13 cellular contexts compared by ENCODE assay signal in the genomic region with DNA sequence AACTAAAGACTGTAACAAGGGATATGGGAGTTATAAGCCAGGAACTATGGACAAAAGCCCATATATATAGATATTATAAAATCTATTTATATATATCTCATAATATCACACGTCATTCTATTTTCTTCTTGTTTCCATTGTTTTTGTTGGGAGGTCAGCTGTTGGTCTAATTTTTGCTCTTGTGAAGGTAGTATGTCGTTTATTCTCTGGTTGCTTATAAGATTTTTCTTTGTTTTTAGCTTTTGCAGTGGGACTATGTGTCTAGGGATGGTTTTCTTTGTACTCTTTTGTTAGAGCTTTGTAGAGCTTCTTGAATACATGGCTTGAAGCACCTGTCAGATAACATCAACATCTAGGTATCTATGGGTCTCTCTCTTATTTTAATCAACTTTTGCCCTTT. TPM values are rescaled to one million over a fixed set of nuclear protein-coding genes. Genes with fewer than 3 reads are reported as not detected.
DNase-seq lines count a peak whose midpoint lies in the region; ATAC-seq, FAIRE-seq and TF ChIP-seq lines count a peak whose summit lies in the region.
"Had no signal": no experiment of that assay in that cellular context is flagged by ENCODE, and none has a peak within 500 bp of the region (broad histone marks: within the 10 kb centered on the region; RNA-seq: fewer than 3 reads in every experiment).

No MANE protein-coding gene starts in this region.

- intact Hi-C loops in HepG2 (cut with micrococcal nuclease; ENCODE audit: unreplicated experiment), result no loop called here
- intact Hi-C loops in right lobe of liver (cut with DNase I), result no loop called here
- intact Hi-C loops in K562 (cut with micrococcal nuclease), result no loop called here

- H3K4me3 ChIP-seq in HepG2 (replicated peaks in 1 of 3; ENCODE audit: insufficient read depth in 1 of 3, low read depth in 2 of 3, low read length in 3 of 3), result no peak overlapping the region
- no peak overlapping the region for H3K4me3 ChIP-seq in right lobe of liver
- no peak overlapping the region for H3K4me3 ChIP-seq in K562
- H3K4me3 ChIP-seq: A549, HAP-1 had no signal

- no peak for TF ChIP-seq EP300 in HepG2 (IDR thresholded peaks at IDR 0.05; ENCODE audit: low read depth in 2 of 2, low read length in 2 of 2)
- TF ChIP-seq EP300 in HepG2 (CRISPR knock-in tag; IDR thresholded peaks at IDR 0.05; ENCODE audit: borderline replicate concordance), result no peak
- TF ChIP-seq EP300 in K562 (IDR thresholded peaks at IDR 0.05; ENCODE audit: low read length), result no peak

- POLR2A ChIA-PET in HepG2 (lab: Yijun Ruan, JAX), result no interaction called here
- POLR2A ChIA-PET in K562 (lab: Yijun Ruan, JAX), result interaction anchor here (0.8 to 1.5 kb wide), 2 partner anchors 12 to 15 kb away, joined by 4 to 7 read pairs; no protein-coding TSS in a partner anchor

- no peak for ATAC-seq in HepG2
- no peak for ATAC-seq in right lobe of liver
- no peak for ATAC-seq in K562
- ATAC-seq in GM18519 (IDR thresholded peaks at IDR 0.05; ENCODE audit: low FRiP score, unreplicated experiment), result no peak
- ATAC-seq: A549; CD8-positive, alpha-beta T cell had no signal

- no peak overlapping the region for H3K9ac ChIP-seq in HepG2 (ENCODE audit: insufficient read depth, low read depth, low read length)
- H3K9ac ChIP-seq in K562 (ENCODE audit: insufficient read depth in 1 of 2, low read depth in 2 of 2, low read length in 2 of 2), result no peak overlapping the region

- TF ChIP-seq CTCF in HepG2 (CRISPR knock-in tag; IDR thresholded peaks at IDR 0.05), result no peak
- TF ChIP-seq CTCF in right lobe of liver (IDR thresholded peaks at IDR 0.05), result no peak
- TF ChIP-seq CTCF in K562 (IDR thresholded peaks at IDR 0.05 in 2 of 3, conservative IDR thresholded peaks at IDR 0.05 in 1 of 3; ENCODE audit: insufficient read depth in 2 of 3, low read depth in 1 of 3, low read length in 3 of 3), result no peak

- H3K36me3 ChIP-seq in HepG2 (replicated peaks in 1 of 2; ENCODE audit: control insufficient read depth in 1 of 2, insufficient read depth in 2 of 2, low read length in 2 of 2), result no peaks in the 10 kb centered on the region
- no peaks in the 10 kb centered on the region for H3K36me3 ChIP-seq in right lobe of liver
- H3K36me3 ChIP-seq in K562 (ENCODE audit: control insufficient read depth, insufficient read depth, low read length), result no peaks in the 10 kb centered on the region; the same call in 2 of the 3 replicates
- H3K36me3 ChIP-seq: HAP-1 had no signal

- H3K79me2 ChIP-seq in HepG2 (ENCODE audit: insufficient read depth, low read length) (no peaks in the 10 kb centered on the region), K562 (ENCODE audit: control insufficient read depth, insufficient read depth, low read length) (peaks cover 9% of the 10 kb centered on the region; the same call in 2 of the 3 replicates)

- FAIRE-seq in HepG2 (lab: Jason Lieb, UNC), result no peak
- no peak for FAIRE-seq in K562 (lab: Jason Lieb, UNC)
- FAIRE-seq: A549, H1 had no signal

- H3K27ac ChIP-seq in HepG2 (ENCODE audit: extremely low read length, insufficient read depth, low read length), result no peak overlapping the region
- no peak overlapping the region for H3K27ac ChIP-seq in right lobe of liver
- H3K27ac ChIP-seq in K562 (ENCODE audit: extremely low read depth, low read depth, low read length), result no peak overlapping the region
- H3K27ac ChIP-seq: A549 had no signal

- H3K9me1 ChIP-seq in K562 (ENCODE audit: control insufficient read depth, insufficient read depth, low read length), result no peaks in the 10 kb centered on the region

- H3K9me3 ChIP-seq in HepG2 (ENCODE audit: low read length) (peaks cover 6% of the 10 kb centered on the region; the same call in 1 of the 2 replicates), right lobe of liver (no peaks in the 10 kb centered on the region), K562 (replicated peaks; ENCODE audit: control insufficient read depth, insufficient read depth, low read depth, low read length) (peaks cover 11% of the 10 kb centered on the region)

- H3K27me3 ChIP-seq in HepG2 (ENCODE audit: control insufficient read depth in 1 of 2, insufficient read depth in 2 of 2, low read length in 2 of 2) (no peaks in the 10 kb centered on the region; a peak in 1 of 5 replicates), right lobe of liver (no peaks in the 10 kb centered on the region), K562 (ENCODE audit: control insufficient read depth in 2 of 2, insufficient read depth in 2 of 2, low read length in 2 of 2) (no peaks in the 10 kb centered on the region)

- no peak overlapping the region for H3K4me2 ChIP-seq in HepG2 (ENCODE audit: low read depth, low read length)
- H3K4me2 ChIP-seq in K562 (ENCODE audit: insufficient read depth, low read length), result no peak overlapping the region
- H3K4me2 ChIP-seq: A549 had no signal

- in situ Hi-C loops in HepG2 (cut with HindIII; ENCODE audit: extremely low pct_ligation_motif_present, low pct_unique_long_range_greater_than_20kb) (no loop called here), K562 (cut with MboI) (loop anchor here (25.0 kb wide), 1 partner anchor 1286 kb away; a partner anchor contains a TSS)

- CTCF ChIA-PET in HepG2 (lab: Yijun Ruan, JAX; ENCODE audit: low intra/inter-chr PET ratio, low total read pairs), result no interaction called here
- CTCF ChIA-PET in K562 (lab: Yijun Ruan, JAX; ENCODE audit: low intra/inter-chr PET ratio), result no interaction called here

- BruUV-seq in HepG2 (replicated peaks; lab: Mats Ljungman, UMichigan) (no TSS peak), K562 (replicated peaks; lab: Mats Ljungman, UMichigan) (no TSS peak)

- H2AFZ ChIP-seq in HepG2 (ENCODE audit: low read length), result no peak overlapping the region
- H2AFZ ChIP-seq in K562 (ENCODE audit: low read depth, low read length), result no peak overlapping the region

- 51% methylated on average over 2 of the region's 2 CpGs for WGBS in HepG2 (ENCODE audit: low lambda C conversion rate)
- WGBS in right lobe of liver (ENCODE audit: insufficient coverage, low coverage, low lambda C conversion rate, missing lambda C conversion rate), result 74% methylated on average over 2 of the region's 2 CpGs
- WGBS in K562 (ENCODE audit: insufficient coverage, low coverage, missing lambda C conversion rate), result 23% methylated on average over 2 of the region's 2 CpGs

- no peak for TF ChIP-seq POLR2A in HepG2 (IDR thresholded peaks at IDR 0.05; ENCODE audit: insufficient read depth in 1 of 2, low read depth in 2 of 2, low read length in 2 of 2)
- TF ChIP-seq POLR2A in right lobe of liver (IDR thresholded peaks at IDR 0.05), result no peak
- no peak for TF ChIP-seq POLR2A in K562 (conservative IDR thresholded peaks at IDR 0.05)

- no peak for TF ChIP-seq RAD21 in HepG2 (CRISPR knock-in tag; IDR thresholded peaks at IDR 0.05)
- TF ChIP-seq RAD21 in K562 (CRISPR knock-in tag; conservative IDR thresholded peaks at IDR 0.05 in 1 of 2, IDR thresholded peaks at IDR 0.05 in 1 of 2), result no peak

- DNase-seq in HepG2 (ENCODE audit: low spot score), result no peak
- DNase-seq in right lobe of liver, result no peak
- DNase-seq in M059J (ENCODE audit: low read depth), result peak; percentile 22
- peak in 1 of 4 experiments; percentile 33 for DNase-seq in K562 (ENCODE audit: extremely low read depth in 1 of 4, low spot score in 3 of 4)
- DNase-seq in SIG-M5 (lab: John Stamatoyannopoulos, UW), result no peak
- no peak for DNase-seq in SIG-M5 treated with dmso at 0.1 percent for 504 hours (lab: John Stamatoyannopoulos, UW; ENCODE audit: unreplicated experiment)
- DNase-seq: Caco-2; CD8-positive, alpha-beta T cell; KBM-7 had no signal

- no peaks in the 10 kb centered on the region for H3K4me1 ChIP-seq in HepG2 (ENCODE audit: insufficient read depth, low read length)
- no peaks in the 10 kb centered on the region for H3K4me1 ChIP-seq in right lobe of liver
- H3K4me1 ChIP-seq in K562 (replicated peaks in 1 of 2; ENCODE audit: control insufficient read depth in 2 of 2, insufficient read depth in 2 of 2, low read length in 2 of 2), result no peaks in the 10 kb centered on the region
- H3K4me1 ChIP-seq: Caco-2, HAP-1 had no signal

- H4K20me1 ChIP-seq in HepG2 (ENCODE audit: insufficient read depth, low read length) (no peaks in the 10 kb centered on the region), K562 (replicated peaks; ENCODE audit: control insufficient read depth, insufficient read depth, low read length) (no peaks in the 10 kb centered on the region)

RNA-seq across cellular contexts. Expression of a gene that starts 14.0 kb away (rescaled TPM):
- 25.6 and 29.3 TPM in 2 replicates for total RNA-seq in HepG2 (2016; rRNA removed; fragmentation: Illumina TruSeq; extraction: Trizol)
- total RNA-seq in HepG2 (2016; cell fraction: cytosol; rRNA removed; fragmentation: Illumina TruSeq; extraction: Trizol; ENCODE audit: low read depth), result 17.3 and 19.0 TPM in 2 replicates
- total RNA-seq in HepG2 (2016; cell fraction: insoluble cytoplasmic fraction; rRNA removed; fragmentation: Illumina TruSeq; extraction: Trizol), result 26.6 and 32.4 TPM in 2 replicates
- total RNA-seq in HepG2 (2016; cell fraction: membrane; rRNA removed; fragmentation: Illumina TruSeq; extraction: Trizol), result 26.0 and 30.7 TPM in 2 replicates
- 21.7 and 22.6 TPM in 2 replicates for total RNA-seq in HepG2 (2016; cell fraction: nucleus; rRNA removed; fragmentation: Illumina TruSeq; extraction: Trizol)
- polyA plus RNA-seq in HepG2 (2011; rRNA removed), result 6.1 and 10.8 TPM in 2 replicates
- 6.0 and 7.0 TPM in 2 replicates for polyA plus RNA-seq in HepG2 (2011; cell fraction: cytosol; rRNA removed)
- 5.0 and 6.5 TPM in 2 replicates for polyA plus RNA-seq in HepG2 (2011; cell fraction: nucleus; rRNA removed)
- 12.3 and 18.1 TPM in 2 replicates for polyA plus RNA-seq in HepG2 (2012)
- polyA plus RNA-seq in HepG2 (2016; cell fraction: cytosol; fragmentation: Illumina TruSeq; extraction: Trizol; ENCODE audit: low read depth), result 14.8 and 18.0 TPM in 2 replicates
- 22.2 and 26.1 TPM in 2 replicates for polyA plus RNA-seq in HepG2 (2016; cell fraction: insoluble cytoplasmic fraction; fragmentation: Illumina TruSeq; extraction: Trizol; ENCODE audit: low read depth)
- polyA plus RNA-seq in HepG2 (2016; cell fraction: membrane; fragmentation: Illumina TruSeq; extraction: Trizol; ENCODE audit: low read depth), result 19.9 and 20.0 TPM in 2 replicates
- 17.8 and 20.7 TPM in 2 replicates for polyA plus RNA-seq in HepG2 (2016; cell fraction: nucleus; fragmentation: Illumina TruSeq; extraction: Trizol; ENCODE audit: insufficient read depth, low read depth)
- polyA minus RNA-seq in HepG2 (2011; rRNA and poly(A)+ RNA removed; ENCODE audit: low replicate concordance), result 6.7 and 12.2 TPM in 2 replicates
- polyA minus RNA-seq in HepG2 (2011; cell fraction: cytosol; rRNA and poly(A)+ RNA removed), result 5.7 and 6.4 TPM in 2 replicates
- polyA minus RNA-seq in HepG2 (2011; cell fraction: nucleus; rRNA and poly(A)+ RNA removed), result 30.6 and 38.9 TPM in 2 replicates
- 10 to 100 TPM in 2 of 6 experiments, 1 to 10 TPM in 4; 4.4 to 19.2 (median 8.3) TPM for total RNA-seq in right lobe of liver
- 31.7 and 44.5 TPM in 2 replicates for total RNA-seq in M059J (2014; rRNA removed; shearing (Covaris generic))
- 106 and 313 TPM in 2 replicates for total RNA-seq in K562 (2011; cell fraction: chromatin; rRNA removed; ENCODE audit: low replicate concordance)
- total RNA-seq in K562 (2011; cell fraction: nucleolus; rRNA removed), result 71.9 and 88.4 TPM in 2 replicates
- 146 and 153 TPM in 2 replicates for total RNA-seq in K562 (2011; cell fraction: nucleoplasm; rRNA removed)
- total RNA-seq in K562 (2014; rRNA removed), result 96.3 and 118 TPM in 2 replicates
- total RNA-seq in K562 (2014; rRNA removed; fragmentation: Illumina TruSeq; extraction: Trizol), result 226 and 276 TPM in 2 replicates
- 118 and 129 TPM in 2 replicates for total RNA-seq in K562 (2015; rRNA removed; fragmentation: Illumina TruSeq; extraction: Trizol)
- 130 and 134 TPM in 2 replicates for total RNA-seq in K562 (2021)
- polyA plus RNA-seq in K562 (2011; rRNA removed), result 170 and 244 TPM in 2 replicates
- polyA plus RNA-seq in K562 (2011; cell fraction: cytosol; rRNA removed), result 44.4 and 98.4 TPM in 2 replicates
- 65.4 and 97.9 TPM in 2 replicates for polyA plus RNA-seq in K562 (2011; cell fraction: nucleus; rRNA removed)
- 85.7 and 127 TPM in 2 replicates for polyA plus RNA-seq in K562 (2012)
- 172 and 178 TPM in 2 replicates for polyA plus RNA-seq in K562 (2014; fragmentation: Illumina TruSeq; extraction: Trizol)
- polyA plus RNA-seq in K562 (2014; fragmentation: Nextera tagmentation; extraction: Ambion mirVana), result 100 to 1,000 TPM; 553 to 688 TPM
- polyA plus RNA-seq in K562 (2014; rRNA removed), result 143 and 153 TPM in 2 replicates
- polyA minus RNA-seq in K562 (2011; rRNA and poly(A)+ RNA removed), result 304 and 306 TPM in 2 replicates
- 57.3 and 86.6 TPM in 2 replicates for polyA minus RNA-seq in K562 (2011; cell fraction: cytosol; rRNA and poly(A)+ RNA removed)
- 110 and 254 TPM in 2 replicates for polyA minus RNA-seq in K562 (2011; cell fraction: nucleus; rRNA and poly(A)+ RNA removed)
